In the genomic region with DNA sequence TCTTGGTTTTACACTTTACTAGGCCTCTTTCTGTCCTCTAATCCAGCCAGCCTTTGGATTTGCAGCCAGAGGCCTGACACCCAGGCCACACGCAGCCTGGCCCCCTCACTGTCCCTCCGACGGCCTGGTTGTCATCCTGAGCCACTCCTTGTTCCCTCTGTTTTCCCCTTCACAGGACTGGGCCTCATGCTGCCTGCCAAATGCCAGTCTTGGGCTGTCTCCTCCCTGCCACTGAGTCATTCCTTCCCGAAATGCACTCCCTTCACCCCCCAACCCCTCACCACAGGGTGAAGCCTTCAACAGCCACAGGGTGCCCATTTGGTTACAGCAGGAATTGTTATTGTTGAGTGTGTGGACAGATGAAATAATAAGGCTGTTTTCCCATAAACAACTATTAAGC, we compare ENCODE assay signal across 18 cellular contexts. TPM values are rescaled to one million over a fixed set of nuclear protein-coding genes. Genes with fewer than 3 reads are reported as not detected.
DNase-seq lines count a peak whose midpoint lies in the region; FAIRE-seq and TF ChIP-seq lines count a peak whose summit lies in the region.
"Had no signal": no experiment of that assay in that cellular context is flagged by ENCODE, and none has a peak within 500 bp of the region (broad histone marks: within the 10 kb centered on the region; RNA-seq: fewer than 3 reads in every experiment).

No MANE protein-coding gene starts in this region.

- intact Hi-C loops in dendritic cell treated with granulocyte-macrophage colony-stimulating factor and Interleukin-4, amounts not matched to agents 40 ng/mL and 50 ng/mL, for 4 days (cut with micrococcal nuclease), result no loop called here

- H3K4me1 ChIP-seq in keratinocyte (ENCODE audit: control insufficient read depth, extremely low read depth, insufficient read depth, low read length) (peaks cover 38% of the 10 kb centered on the region), suprapubic skin (peaks cover 25% of the 10 kb centered on the region)

- peaks cover 2% of the 10 kb centered on the region for H3K9me1 ChIP-seq in keratinocyte (ENCODE audit: control insufficient read depth, extremely low read depth, insufficient read depth, low read length)

- H3K9ac ChIP-seq in keratinocyte (ENCODE audit: control insufficient read depth, extremely low read depth, insufficient read depth, low read length), result no peak overlapping the region

- no peak overlapping the region for H3K4me3 Mint-ChIP-seq in dendritic cell treated with granulocyte-macrophage colony-stimulating factor and Interleukin-4, amounts not matched to agents 40 ng/mL and 50 ng/mL, for 4 days
- H3K4me3 Mint-ChIP-seq in type B pancreatic cell, result peak overlapping the region; percentile 11

- no peak overlapping the region for H3K4me3 ChIP-seq in keratinocyte (ENCODE audit: control insufficient read depth in 2 of 3, extremely low read depth in 1 of 3, insufficient read depth in 2 of 3, low read depth in 1 of 3, low read length in 3 of 3)
- H3K4me3 ChIP-seq in suprapubic skin, result no peak overlapping the region

- no peaks in the 10 kb centered on the region for H3K27me3 Mint-ChIP-seq in dendritic cell treated with granulocyte-macrophage colony-stimulating factor and Interleukin-4, amounts not matched to agents 40 ng/mL and 50 ng/mL, for 4 days
- no peaks in the 10 kb centered on the region for H3K27me3 Mint-ChIP-seq in type B pancreatic cell

- no peaks in the 10 kb centered on the region for H3K27me3 ChIP-seq in keratinocyte (ENCODE audit: control insufficient read depth, extremely low read depth, insufficient read depth, low read length)
- no peaks in the 10 kb centered on the region for H3K27me3 ChIP-seq in suprapubic skin

- DNase-seq in LHCN-M2 (ENCODE audit: low read depth) (peak; percentile 92), keratinocyte (ENCODE audit: low read depth, low spot score) (no peak), type B pancreatic cell (ENCODE audit: extremely low spot score, unreplicated experiment) (no peak), suprapubic skin (ENCODE audit: low spot score in 2 of 2) (no peak), NCI-H2196 treated with DMSO at 0.1 percent for 48 hours (lab: John Stamatoyannopoulos, UW; ENCODE audit: unreplicated experiment) (no peak)
- DNase-seq in stimulated activated naive CD4-positive, alpha-beta T cell treated with Interleukin-2 at 50 U/mL for 16 hours (lab: John Stamatoyannopoulos, UW), result no peak
- DNase-seq: activated CD4-positive, alpha-beta T cell treated with anti-CD3 and anti-CD28 coated beads for 4 hours; activated gamma-delta T cell treated with Interleukin-2 at 50 U/mL for 16 hours; NCI-H1048; NCI-H446; stimulated activated CD4-positive, alpha-beta T cell treated with anti-CD3 and anti-CD28 coated beads, Interleukin-12 subunit alpha, Interleukin-12 subunit beta, amount 100 ng/mL, for 4 hours had no signal

- no peak overlapping the region for H3K4me2 ChIP-seq in keratinocyte (ENCODE audit: control insufficient read depth, extremely low read depth, insufficient read depth, low read depth, low read length)

- H3K4me1 Mint-ChIP-seq in dendritic cell treated with granulocyte-macrophage colony-stimulating factor and Interleukin-4, amounts not matched to agents 40 ng/mL and 50 ng/mL, for 4 days (ENCODE audit: low read depth), result peaks cover 46% of the 10 kb centered on the region
- H3K4me1 Mint-ChIP-seq in type B pancreatic cell (ENCODE audit: unreplicated experiment), result peaks cover 34% of the 10 kb centered on the region

- FAIRE-seq in keratinocyte (lab: Jason Lieb, UNC), result no peak
- FAIRE-seq: D721Med, GM12892 had no signal

- H4K20me1 ChIP-seq in keratinocyte (ENCODE audit: control insufficient read depth, extremely low read depth, insufficient read depth, low read length), result no peaks in the 10 kb centered on the region

- no peaks in the 10 kb centered on the region for H3K36me3 Mint-ChIP-seq in dendritic cell treated with granulocyte-macrophage colony-stimulating factor and Interleukin-4, amounts not matched to agents 40 ng/mL and 50 ng/mL, for 4 days (ENCODE audit: low read depth)
- no peaks in the 10 kb centered on the region for H3K36me3 Mint-ChIP-seq in type B pancreatic cell

- H3K27ac ChIP-seq in keratinocyte (ENCODE audit: control insufficient read depth, insufficient read depth, low read length) (no peak overlapping the region), suprapubic skin (no peak overlapping the region)
- H3K27ac ChIP-seq: HL-60 had no signal

- peak overlapping the region; percentile 44 for H2AFZ ChIP-seq in keratinocyte (ENCODE audit: control insufficient read depth, low read length)

- TF ChIP-seq CTCF in keratinocyte (optimal IDR thresholded peaks at IDR 0.05 in 1 of 3, IDR thresholded peaks at IDR 0.05 in 1 of 3, conservative IDR thresholded peaks at IDR 0.05 in 1 of 3; ENCODE audit: extremely low read depth in 1 of 3, insufficient read depth in 2 of 3, low read length in 3 of 3) (no peak), type B pancreatic cell (conservative IDR thresholded peaks at IDR 0.05) (no peak), suprapubic skin (IDR thresholded peaks at IDR 0.05) (no peak)

- dilution Hi-C loops in keratinocyte (cut with MboI; ENCODE audit: extremely low pct_ligation_motif_present, low sequenced_read_pairs), result no loop called here

- H3K9me3 Mint-ChIP-seq in dendritic cell treated with granulocyte-macrophage colony-stimulating factor and Interleukin-4, amounts not matched to agents 40 ng/mL and 50 ng/mL, for 4 days, result no peaks in the 10 kb centered on the region
- no peaks in the 10 kb centered on the region for H3K9me3 Mint-ChIP-seq in type B pancreatic cell

- no peak for TF ChIP-seq EP300 in suprapubic skin (IDR thresholded peaks at IDR 0.05)

- H3K36me3 ChIP-seq in keratinocyte (ENCODE audit: control insufficient read depth in 2 of 2, extremely low read depth in 1 of 2, insufficient read depth in 2 of 2, low read length in 2 of 2) (no peaks in the 10 kb centered on the region), suprapubic skin (no peaks in the 10 kb centered on the region)

- TF ChIP-seq POLR2A in suprapubic skin (IDR thresholded peaks at IDR 0.05), result no peak

- WGBS in suprapubic skin, result 54% methylated on average over 4 of the region's 4 CpGs

- no peaks in the 10 kb centered on the region for H3K79me2 ChIP-seq in keratinocyte (ENCODE audit: control insufficient read depth, insufficient read depth, low read length)

- H3K9me3 ChIP-seq in keratinocyte (ENCODE audit: control insufficient read depth, low read depth, low read length) (no peaks in the 10 kb centered on the region), suprapubic skin (no peaks in the 10 kb centered on the region)

- peak overlapping the region; percentile 1 for H3K27ac Mint-ChIP-seq in dendritic cell treated with granulocyte-macrophage colony-stimulating factor and Interleukin-4, amounts not matched to agents 40 ng/mL and 50 ng/mL, for 4 days
- H3K27ac Mint-ChIP-seq in type B pancreatic cell, result peak overlapping the region; percentile 26

RNA-seq across cellular contexts. Expression of a gene that starts 21.3 kb away (rescaled TPM):
- 9.9 and 11.6 TPM in 2 replicates for total RNA-seq in LHCN-M2 (2014; rRNA removed)
- polyA plus RNA-seq in LHCN-M2 (2012), result 11.1 TPM
- 3.4 to 4.0 TPM (median 3.9 TPM) in 3 replicates for polyA plus RNA-seq in keratinocyte
- polyA plus RNA-seq in keratinocyte (2011; ENCODE audit: low read depth), result 0.65 TPM
- 2.0 and 3.2 TPM in 2 replicates for polyA plus RNA-seq in keratinocyte (2011; cell fraction: cytosol; rRNA removed)
- polyA plus RNA-seq in keratinocyte (2011; cell fraction: nucleus; rRNA removed), result 7.3 and 9.5 TPM in 2 replicates
- 2.0 and 4.7 TPM in 2 replicates for polyA plus RNA-seq in keratinocyte (2012; ENCODE audit: low replicate concordance)
- polyA minus RNA-seq in keratinocyte, result 3.6 to 11.6 TPM (median 5.3 TPM) in 3 replicates
- 5.2 TPM for polyA minus RNA-seq in keratinocyte (2011; cell fraction: cytosol; rRNA and poly(A)+ RNA removed)
- polyA minus RNA-seq in keratinocyte (2011; cell fraction: nucleus; rRNA and poly(A)+ RNA removed), result 5.1 and 6.4 TPM in 2 replicates
- 5.2 and 11.6 TPM in 2 replicates for total RNA-seq in type B pancreatic cell (ENCODE audit: low replicate concordance)
- total RNA-seq in suprapubic skin, result 1 to 10 TPM; 4.7 to 8.5 (median 6.9) TPM

RNA-seq across cellular contexts. Expression of a gene that starts 54.0 kb away (rescaled TPM):
- total RNA-seq in LHCN-M2 (2014; rRNA removed), result not detected in 2 replicates
- polyA plus RNA-seq in LHCN-M2 (2012), result not detected
- 0.07 to 0.10 TPM (median 0.07 TPM) in 3 replicates for polyA plus RNA-seq in keratinocyte
- polyA plus RNA-seq in keratinocyte (2011; ENCODE audit: low read depth), result not detected
- not detected in 2 replicates for polyA plus RNA-seq in keratinocyte (2011; cell fraction: cytosol; rRNA removed)
- polyA plus RNA-seq in keratinocyte (2011; cell fraction: nucleus; rRNA removed), result 0.23 and 0.24 TPM in 2 replicates
- 0.07 TPM in 1 of 2 replicates, not detected in the other for polyA plus RNA-seq in keratinocyte (2012; ENCODE audit: low replicate concordance)
- polyA minus RNA-seq in keratinocyte, result 0.20 TPM in 1 of 3 replicates, not detected in the others
- not detected for polyA minus RNA-seq in keratinocyte (2011; cell fraction: cytosol; rRNA and poly(A)+ RNA removed)
- not detected in 2 replicates for polyA minus RNA-seq in keratinocyte (2011; cell fraction: nucleus; rRNA and poly(A)+ RNA removed)
- 0.39 and 5.8 TPM in 2 replicates for total RNA-seq in type B pancreatic cell (ENCODE audit: low replicate concordance)
- total RNA-seq in suprapubic skin, result under 1 TPM in 1 of 4 donors, not detected in 3; 0.47 TPM
- total RNA-seq: dermis microvascular lymphatic vessel endothelial cell, mononuclear cell, SK-MEL-5 had no signal
